ENCODE assay signal across 20 cellular contexts in genomic region chr4:112098841-112099240, GRCh38. TPM values are rescaled to one million over a fixed set of nuclear protein-coding genes. Genes with fewer than 3 reads are reported as not detected.
DNase-seq lines count a peak whose midpoint lies in the region; ATAC-seq, FAIRE-seq and TF ChIP-seq lines count a peak whose summit lies in the region.
"Had no signal": no experiment of that assay in that cellular context is flagged by ENCODE, and none has a peak within 500 bp of the region (broad histone marks: within the 10 kb centered on the region; RNA-seq: fewer than 3 reads in every experiment).

No MANE protein-coding gene starts in this region.

- H3K9ac ChIP-seq in HepG2 (ENCODE audit: insufficient read depth, low read depth, low read length) = no peak overlapping the region
- H3K9ac ChIP-seq: KMS-11 had no signal

- peaks cover 29% of the 10 kb centered on the region for H3K27me3 Mint-ChIP-seq in T-helper 2 cell treated with Interferon-gamma antibody and Interleukin-4, amounts not matched to agents 5 μg/mL and 100 μg/mL, for 36 hours (ENCODE audit: low read depth)

- CTCF ChIA-PET in HepG2 (lab: Yijun Ruan, JAX; ENCODE audit: low intra/inter-chr PET ratio, low total read pairs) (interaction anchor here (0.7 to 2.5 kb wide), 5 partner anchors 47 to 426 kb away, joined by 3 to 36 read pairs (median 5); partner anchors contain the start of gene FAM241A), GM10248 (lab: Yijun Ruan, JAX) (interaction anchor here (0.8 to 12.1 kb wide), 35 partner anchors 10 to 853 kb away, joined by 3 to 174 read pairs (median 6); partner anchors contain the start of gene AP1AR)

- no peak overlapping the region for H3K4me3 ChIP-seq in HepG2 (replicated peaks in 1 of 3; ENCODE audit: insufficient read depth in 1 of 3, low read depth in 2 of 3, low read length in 3 of 3)
- no peak overlapping the region for H3K4me3 ChIP-seq in right lobe of liver
- H3K4me3 ChIP-seq in osteoblast (ENCODE audit: insufficient read depth, low read length) = no peak overlapping the region

- H3K79me2 ChIP-seq in HepG2 (ENCODE audit: insufficient read depth, low read length) = no peaks in the 10 kb centered on the region
- H3K79me2 ChIP-seq in osteoblast (ENCODE audit: insufficient read depth, low read length) = no peaks in the 10 kb centered on the region

- TF ChIP-seq CTCF in HepG2 (CRISPR knock-in tag; IDR thresholded peaks at IDR 0.05) = no peak
- no peak for TF ChIP-seq CTCF in right lobe of liver (IDR thresholded peaks at IDR 0.05)
- TF ChIP-seq CTCF in GM10248 (IDR thresholded peaks at IDR 0.05; ENCODE audit: control extremely low read depth, extremely low read depth, low read depth, missing control alignments) = no peak
- no peak for TF ChIP-seq CTCF in osteoblast (IDR thresholded peaks at IDR 0.05; ENCODE audit: extremely low read depth, low read depth, low read length)

- no peaks in the 10 kb centered on the region for H3K9me3 Mint-ChIP-seq in T-helper 2 cell treated with Interferon-gamma antibody and Interleukin-4, amounts not matched to agents 5 μg/mL and 100 μg/mL, for 36 hours
- H3K9me3 Mint-ChIP-seq: CD4-positive, CD25-positive, alpha-beta regulatory T cell had no signal

- POLR2A ChIA-PET in HepG2 (lab: Yijun Ruan, JAX) = no interaction called here
- POLR2A ChIA-PET in GM10248 (lab: Yijun Ruan, JAX) = no interaction called here

- BruUV-seq in HepG2 (replicated peaks; lab: Mats Ljungman, UMichigan) = no TSS peak

- H3K27me3 ChIP-seq in HepG2 (ENCODE audit: control insufficient read depth in 1 of 2, insufficient read depth in 2 of 2, low read length in 2 of 2) = no peaks in the 10 kb centered on the region
- H3K27me3 ChIP-seq in right lobe of liver = no peaks in the 10 kb centered on the region
- H3K27me3 ChIP-seq in osteoblast (ENCODE audit: insufficient read depth, low read length) = peaks cover 5% of the 10 kb centered on the region

- TF ChIP-seq RAD21 in HepG2 (CRISPR knock-in tag; IDR thresholded peaks at IDR 0.05) = no peak

- no peak for TF ChIP-seq EP300 in HepG2 (IDR thresholded peaks at IDR 0.05; ENCODE audit: low read depth in 2 of 2, low read length in 2 of 2)
- TF ChIP-seq EP300 in HepG2 (CRISPR knock-in tag; IDR thresholded peaks at IDR 0.05; ENCODE audit: borderline replicate concordance) = no peak

- no peak overlapping the region for H3K4me3 Mint-ChIP-seq in T-helper 2 cell treated with Interferon-gamma antibody and Interleukin-4, amounts not matched to agents 5 μg/mL and 100 μg/mL, for 36 hours
- H3K4me3 Mint-ChIP-seq: CD4-positive, CD25-positive, alpha-beta regulatory T cell had no signal

- H3K4me1 ChIP-seq in HepG2 (ENCODE audit: insufficient read depth, low read length) (peaks cover 5% of the 10 kb centered on the region), right lobe of liver (peaks cover 0 to 6% (median 0%) of the 10 kb centered on the region in 4 donors), osteoblast (ENCODE audit: insufficient read depth, low read length) (no peaks in the 10 kb centered on the region)

- no peak for TF ChIP-seq POLR2A in HepG2 (IDR thresholded peaks at IDR 0.05; ENCODE audit: insufficient read depth in 1 of 2, low read depth in 2 of 2, low read length in 2 of 2)
- TF ChIP-seq POLR2A in right lobe of liver (IDR thresholded peaks at IDR 0.05) = no peak

- ATAC-seq in HepG2 = peak; percentile 27; the same call in 1 of the 3 replicates
- no peak for ATAC-seq in right lobe of liver
- peak; percentile 54 for ATAC-seq in SK-N-SH treated with all-trans-retinoic acid at 6 μM for 48 hours
- ATAC-seq in GM21423 (IDR thresholded peaks at IDR 0.05; ENCODE audit: unreplicated experiment) = no peak

- no peaks in the 10 kb centered on the region for H3K9me3 ChIP-seq in HepG2 (ENCODE audit: low read length)
- H3K9me3 ChIP-seq in right lobe of liver = no peaks in the 10 kb centered on the region
- no peaks in the 10 kb centered on the region for H3K9me3 ChIP-seq in osteoblast (ENCODE audit: low read depth, low read length)

- no peaks in the 10 kb centered on the region for H4K20me1 ChIP-seq in HepG2 (ENCODE audit: insufficient read depth, low read length)
- H4K20me1 ChIP-seq in osteoblast (ENCODE audit: insufficient read depth, low read length) = no peaks in the 10 kb centered on the region

- in situ Hi-C loops in HepG2 (cut with HindIII; ENCODE audit: extremely low pct_ligation_motif_present, low pct_unique_long_range_greater_than_20kb) = no loop called here

- peaks cover 11% of the 10 kb centered on the region for H3K4me1 Mint-ChIP-seq in T-helper 2 cell treated with Interferon-gamma antibody and Interleukin-4, amounts not matched to agents 5 μg/mL and 100 μg/mL, for 36 hours (ENCODE audit: low read depth)

- no peak overlapping the region for H3K27ac Mint-ChIP-seq in T-helper 2 cell treated with Interferon-gamma antibody and Interleukin-4, amounts not matched to agents 5 μg/mL and 100 μg/mL, for 36 hours
- H3K27ac Mint-ChIP-seq: CD4-positive, CD25-positive, alpha-beta regulatory T cell had no signal

- intact Hi-C loops in HepG2 (cut with micrococcal nuclease; ENCODE audit: unreplicated experiment) = loop anchor here (1.0 to 10.0 kb wide), 5 partner anchors 115 to 506 kb away; no protein-coding TSS in a partner anchor
- intact Hi-C loops in right lobe of liver (cut with DNase I) = loop anchor here in 1 of 2 donors (10.0 kb wide), 1 partner anchor 156 kb away; no protein-coding TSS in a partner anchor

- no peak overlapping the region for H3K4me2 ChIP-seq in HepG2 (ENCODE audit: low read depth, low read length)
- no peak overlapping the region for H3K4me2 ChIP-seq in osteoblast (ENCODE audit: insufficient read depth, low read length)
- H3K4me2 ChIP-seq: KMS-11 had no signal

- FAIRE-seq in HepG2 (lab: Jason Lieb, UNC) = no peak

- no peaks in the 10 kb centered on the region for H3K36me3 Mint-ChIP-seq in T-helper 2 cell treated with Interferon-gamma antibody and Interleukin-4, amounts not matched to agents 5 μg/mL and 100 μg/mL, for 36 hours (ENCODE audit: low read depth)
- H3K36me3 Mint-ChIP-seq: CD4-positive, CD25-positive, alpha-beta regulatory T cell had no signal

- H3K27ac ChIP-seq in HepG2 (ENCODE audit: extremely low read length, insufficient read depth, low read length) (no peak overlapping the region), right lobe of liver (no peak overlapping the region), osteoblast (ENCODE audit: low read depth, low read length) (no peak overlapping the region)
- H3K27ac ChIP-seq: KMS-11 had no signal

- DNase-seq in HepG2 (ENCODE audit: low spot score) = no peak
- DNase-seq in right lobe of liver = no peak
- DNase-seq in myocyte (ENCODE audit: low read depth) = peak; percentile 35
- DNase-seq in GM10248 (ENCODE audit: extremely low spot score) = no peak
- no peak for DNase-seq in osteoblast (ENCODE audit: insufficient read length, low spot score, missing footprints)
- DNase-seq in T-helper 2 cell treated with Interferon-gamma antibody and Interleukin-4, amounts not matched to agents 5 μg/mL and 100 μg/mL, for 36 hours (ENCODE audit: low spot score) = no peak
- DNase-seq: CD4-positive, CD25-positive, alpha-beta regulatory T cell; EL; GF-D8; GOT3; NCI-H1417; NCI-H1694 treated with DMSO at 0.1 percent for 48 hours; NCI-H446 treated with DMSO at 0.1 percent for 48 hours; OCI-M1; Right ventricle myocardium superior; SW 1271 had no signal

- no peaks in the 10 kb centered on the region for H3K36me3 ChIP-seq in HepG2 (replicated peaks in 1 of 2; ENCODE audit: control insufficient read depth in 1 of 2, insufficient read depth in 2 of 2, low read length in 2 of 2)
- no peaks in the 10 kb centered on the region for H3K36me3 ChIP-seq in right lobe of liver
- H3K36me3 ChIP-seq in osteoblast (ENCODE audit: insufficient read depth, low read length) = no peaks in the 10 kb centered on the region

- no peak overlapping the region for H2AFZ ChIP-seq in HepG2 (ENCODE audit: low read length)
- H2AFZ ChIP-seq in osteoblast (ENCODE audit: low read length) = no peak overlapping the region

- 52% methylated on average over 2 of the region's 2 CpGs for WGBS in HepG2 (ENCODE audit: low lambda C conversion rate)
- WGBS in right lobe of liver (ENCODE audit: insufficient coverage, low coverage, low lambda C conversion rate, missing lambda C conversion rate) = 50% methylated on average over 2 of the region's 2 CpGs

TF ChIP-seq in HepG2, 621 proteins besides CTCF, POLR2A, EP300 and RAD21 (continues in another document):
- TF ChIP-seq RBFOX2 (IDR thresholded peaks at IDR 0.05; ENCODE audit: low read depth, low read length) (no peak), ZFP62 (CRISPR knock-in tag; IDR thresholded peaks at IDR 0.05) (no peak), HCFC1 (IDR thresholded peaks at IDR 0.05; ENCODE audit: low read depth, low read length) (no peak)

TF ChIP-seq in SK-N-SH treated with all-trans-retinoic acid at 6 μM for 48 hours, 23 proteins besides CTCF, POLR2A, EP300 and RAD21 (continues in another document):
- TF ChIP-seq ZFP3 (CRISPR knock-in tag; IDR thresholded peaks at IDR 0.05) (no peak), ZNF70 (CRISPR knock-in tag; IDR thresholded peaks at IDR 0.05) (no peak), ZNF565 (CRISPR knock-in tag; conservative IDR thresholded peaks at IDR 0.05; ENCODE audit: low read depth) (no peak)

RNA-seq across cellular contexts. Expression of gene FAM241A, which starts 46.4 kb away (rescaled TPM):
- 0.69 and 0.74 TPM in 2 replicates for total RNA-seq in HepG2 (2016; rRNA removed; fragmentation: Illumina TruSeq; extraction: Trizol)
- total RNA-seq in HepG2 (2016; cell fraction: cytosol; rRNA removed; fragmentation: Illumina TruSeq; extraction: Trizol; ENCODE audit: low read depth) = 0.26 and 0.30 TPM in 2 replicates
- total RNA-seq in HepG2 (2016; cell fraction: insoluble cytoplasmic fraction; rRNA removed; fragmentation: Illumina TruSeq; extraction: Trizol) = 0.59 and 0.67 TPM in 2 replicates
- total RNA-seq in HepG2 (2016; cell fraction: membrane; rRNA removed; fragmentation: Illumina TruSeq; extraction: Trizol) = 0.86 and 0.96 TPM in 2 replicates
- total RNA-seq in HepG2 (2016; cell fraction: nucleus; rRNA removed; fragmentation: Illumina TruSeq; extraction: Trizol) = 0.59 and 0.60 TPM in 2 replicates
- 0.61 and 0.71 TPM in 2 replicates for polyA plus RNA-seq in HepG2 (2011; rRNA removed)
- 0.25 and 0.51 TPM in 2 replicates for polyA plus RNA-seq in HepG2 (2011; cell fraction: cytosol; rRNA removed)
- polyA plus RNA-seq in HepG2 (2011; cell fraction: nucleus; rRNA removed) = 0.18 and 0.38 TPM in 2 replicates
- 1.4 and 1.7 TPM in 2 replicates for polyA plus RNA-seq in HepG2 (2012)
- polyA plus RNA-seq in HepG2 (2016; cell fraction: cytosol; fragmentation: Illumina TruSeq; extraction: Trizol; ENCODE audit: low read depth) = 0.61 and 0.63 TPM in 2 replicates
- 1.6 and 1.8 TPM in 2 replicates for polyA plus RNA-seq in HepG2 (2016; cell fraction: insoluble cytoplasmic fraction; fragmentation: Illumina TruSeq; extraction: Trizol; ENCODE audit: low read depth)
- 1.3 and 1.4 TPM in 2 replicates for polyA plus RNA-seq in HepG2 (2016; cell fraction: membrane; fragmentation: Illumina TruSeq; extraction: Trizol; ENCODE audit: low read depth)
- 1.5 and 1.8 TPM in 2 replicates for polyA plus RNA-seq in HepG2 (2016; cell fraction: nucleus; fragmentation: Illumina TruSeq; extraction: Trizol; ENCODE audit: insufficient read depth, low read depth)
- polyA minus RNA-seq in HepG2 (2011; rRNA and poly(A)+ RNA removed; ENCODE audit: low replicate concordance) = 0.32 and 1.2 TPM in 2 replicates
- polyA minus RNA-seq in HepG2 (2011; cell fraction: cytosol; rRNA and poly(A)+ RNA removed) = 0.26 and 0.49 TPM in 2 replicates
- polyA minus RNA-seq in HepG2 (2011; cell fraction: nucleus; rRNA and poly(A)+ RNA removed) = 1.0 and 1.1 TPM in 2 replicates
- 1 to 10 TPM in 5 of 6 experiments, under 1 TPM in 1; 0.99 to 3.5 (median 2.1) TPM for total RNA-seq in right lobe of liver
- 0.88 and 1.0 TPM in 2 replicates for total RNA-seq in myocyte
- polyA plus RNA-seq in myocyte (2012) = 1.2 TPM
- total RNA-seq in osteoblast = 2.1 and 2.2 TPM in 2 replicates
- total RNA-seq: M059J had no signal

Comparison
In these comparisons a context has a peak if more than half of its experiments do, and no peak if none do; other contexts are left out.
1. ATAC-seq: peak in HepG2 (single experiment) and SK-N-SH treated with all-trans-retinoic acid at 6 μM for 48 hours (single experiment); none in right lobe of liver (0 of 4) and GM21423 (single experiment).